35 cellular contexts compared by ENCODE assay signal in the genomic region with DNA sequence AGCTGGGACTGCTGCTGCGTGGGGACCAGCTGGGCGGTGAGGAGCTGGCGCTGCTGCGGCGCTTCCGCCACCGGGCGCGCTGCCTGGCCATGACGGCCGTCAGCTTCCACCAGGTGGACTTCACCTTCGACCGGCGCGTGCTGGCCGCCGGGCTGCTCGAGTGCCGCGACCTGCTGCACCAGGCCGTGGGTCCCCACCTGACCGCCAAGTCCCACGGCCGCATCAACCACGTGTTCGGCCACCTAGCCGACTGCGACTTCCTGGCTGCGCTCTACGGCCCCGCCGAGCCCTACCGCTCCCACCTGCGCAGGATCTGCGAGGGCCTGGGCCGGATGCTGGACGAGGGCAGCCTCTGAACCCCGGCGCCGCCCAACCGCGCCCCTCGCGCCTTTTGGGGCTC.
"Had no signal": no experiment of that assay in that cellular context is flagged by ENCODE, and none has a peak within 500 bp of the region (broad histone marks: within the 10 kb centered on the region; RNA-seq: fewer than 3 reads in every experiment).

No MANE protein-coding gene starts in this region.

- H3K4me3 ChIP-seq: MG63, SJSA1 had no signal

- H3K27me3 ChIP-seq: brain microvascular endothelial cell, MG63, SJSA1 had no signal

- H3K27me3 Mint-ChIP-seq: activated B cell treated with CpG ODN at 0.5 μM for 24 hours; activated CD4-positive, alpha-beta memory T cell treated with anti-CD3 and anti-CD28 coated beads, Interleukin-2, amount 10 ng/mL, durations not matched to agents 7 days and 5 days; activated CD8-positive, alpha-beta memory T cell treated with anti-CD3 and anti-CD28 coated beads, Interleukin-2, amount 10 ng/mL, durations not matched to agents 7 days and 5 days; activated naive CD8-positive, alpha-beta T cell treated with anti-CD3 and anti-CD28 coated beads for 36 hours had no signal

- H3K27ac ChIP-seq: brain microvascular endothelial cell, SJSA1, VCaP had no signal

- H3K4me3 Mint-ChIP-seq: activated B cell treated with CpG ODN at 0.5 μM for 24 hours; activated CD4-positive, alpha-beta memory T cell treated with anti-CD3 and anti-CD28 coated beads, Interleukin-2, amount 10 ng/mL, durations not matched to agents 7 days and 5 days; activated CD8-positive, alpha-beta memory T cell treated with anti-CD3 and anti-CD28 coated beads, Interleukin-2, amount 10 ng/mL, durations not matched to agents 7 days and 5 days; activated naive CD8-positive, alpha-beta T cell treated with anti-CD3 and anti-CD28 coated beads for 36 hours had no signal

- H3K4me1 ChIP-seq: SJSA1 had no signal

- H3K27ac Mint-ChIP-seq: activated B cell treated with CpG ODN at 0.5 μM for 24 hours; activated CD4-positive, alpha-beta memory T cell treated with anti-CD3 and anti-CD28 coated beads, Interleukin-2, amount 10 ng/mL, durations not matched to agents 7 days and 5 days; activated CD8-positive, alpha-beta memory T cell treated with anti-CD3 and anti-CD28 coated beads, Interleukin-2, amount 10 ng/mL, durations not matched to agents 7 days and 5 days; activated naive CD8-positive, alpha-beta T cell treated with anti-CD3 and anti-CD28 coated beads for 36 hours had no signal

- DNase-seq: activated B cell treated with CpG ODN at 0.5 μM for 24 hours; activated CD4-positive, alpha-beta memory T cell treated with anti-CD3 and anti-CD28 coated beads, Interleukin-2, amount 10 ng/mL, durations not matched to agents 7 days and 5 days; activated CD4-positive, alpha-beta T cell treated with anti-CD3 and anti-CD28 coated beads for 4 hours; activated CD4-positive, alpha-beta T cell treated with anti-CD3 and anti-CD28 coated beads, Interleukin-2, amount 50 U/mL, for 1 hour; activated CD4-positive, CD25-positive, alpha-beta regulatory T cell treated with anti-CD3 and anti-CD28 coated beads, Interleukin-2, amount 50 U/mL, for 72 hours; activated CD8-positive, alpha-beta memory T cell treated with anti-CD3 and anti-CD28 coated beads for 24 hours; activated CD8-positive, alpha-beta memory T cell treated with anti-CD3 and anti-CD28 coated beads, Interleukin-2, amount 10 ng/mL, durations not matched to agents 7 days and 5 days; activated CD8-positive, alpha-beta memory T cell treated with anti-CD3 and anti-CD28 coated beads, Interleukin-2, amount 50 U/mL, for 48 hours; activated effector memory CD4-positive, alpha-beta T cell treated with Interleukin-2 at 50 U/mL for 16 hours; activated naive CD4-positive, alpha-beta T cell treated with anti-CD3 and anti-CD28 coated beads, Interleukin-2, amount 50 U/mL, for 16 hours; activated naive CD8-positive, alpha-beta T cell treated with anti-CD3 and anti-CD28 coated beads for 36 hours; activated T-cell treated with anti-CD3 and anti-CD28 coated beads, Interleukin-2, amount 50 U/mL, for 48 hours; amniotic stem cell; aorta; brain microvascular endothelial cell; central memory CD4-positive, alpha-beta T cell; Kasumi-1; KG1; MG63; NCI-H1048; NCI-H1105 treated with DMSO at 0.1 percent for 48 hours; NCI-H1436; NCI-H1694; NCI-H1930; NCI-H2081 treated with DMSO at 0.1 percent for 48 hours; NCI-H226; NCI-H524 treated with DMSO at 0.1 percent for 48 hours; SHP77 treated with DMSO at 0.1 percent for 48 hours; SK-N-SH; T-helper 1 cell; T-helper 2 cell; T-helper 9 cell had no signal

- ATAC-seq: activated CD8-positive, alpha-beta memory T cell treated with anti-CD3 and anti-CD28 coated beads, Interleukin-2, amount 10 ng/mL, durations not matched to agents 7 days and 5 days; Panc1 had no signal

- H3K4me2 ChIP-seq: SK-N-SH had no signal

- H3K9me3 ChIP-seq: MG63, SJSA1, SK-N-SH had no signal

- H3K36me3 ChIP-seq: MG63 had no signal

- H3K9me3 Mint-ChIP-seq: activated B cell treated with CpG ODN at 0.5 μM for 24 hours; activated CD4-positive, alpha-beta memory T cell treated with anti-CD3 and anti-CD28 coated beads, Interleukin-2, amount 10 ng/mL, durations not matched to agents 7 days and 5 days; activated naive CD8-positive, alpha-beta T cell treated with anti-CD3 and anti-CD28 coated beads for 36 hours had no signal

- H3K9ac ChIP-seq: SK-N-SH had no signal
